ENCODE assay signal across 14 cellular contexts in the genomic region with DNA sequence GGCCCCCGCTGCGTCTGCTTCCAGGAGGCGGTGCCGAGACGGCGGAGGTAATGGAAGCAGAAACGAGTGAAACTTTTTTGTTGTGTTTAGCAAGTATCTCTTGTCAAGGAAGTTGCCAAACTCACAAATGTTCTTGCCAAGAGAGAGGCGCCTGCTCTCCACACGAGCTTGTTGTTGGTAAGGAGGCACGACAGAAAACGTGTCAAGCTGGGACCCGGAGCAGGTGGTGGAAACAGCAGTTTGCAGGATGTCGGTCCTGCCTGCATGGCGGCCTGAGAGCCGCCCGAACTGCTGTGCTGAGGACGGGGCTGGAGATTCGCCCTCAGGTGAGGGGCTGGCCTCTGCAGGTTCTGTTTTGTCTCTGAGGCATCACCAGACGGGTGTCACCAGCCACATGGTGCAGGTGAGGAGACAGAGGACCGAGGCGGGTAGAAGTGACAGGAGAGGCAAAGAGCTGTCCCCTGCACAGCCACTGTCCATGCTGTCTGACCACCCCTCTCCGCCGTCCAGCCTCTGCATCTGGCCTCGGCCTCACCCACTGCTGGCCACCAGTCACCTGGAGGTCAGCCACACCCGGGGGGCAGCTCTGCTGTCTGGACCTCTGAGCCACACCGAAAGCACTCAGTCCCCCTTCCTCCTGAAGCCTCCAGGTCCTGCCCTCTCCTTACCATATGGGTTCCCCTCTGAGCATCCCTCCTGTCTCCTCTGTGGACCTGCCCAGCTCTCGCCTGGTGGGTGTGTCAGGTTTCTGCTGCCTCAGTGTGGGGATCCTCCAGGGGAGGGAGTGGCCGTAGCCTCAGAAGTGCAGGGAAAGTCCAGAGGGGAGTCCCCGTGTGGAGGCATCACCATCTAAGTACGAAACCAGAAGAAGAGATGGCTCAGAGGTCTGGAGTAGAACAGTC.
DNase-seq lines count a peak whose midpoint lies in the region; ATAC-seq, FAIRE-seq and TF ChIP-seq lines count a peak whose summit lies in the region.
"Had no signal": no experiment of that assay in that cellular context is flagged by ENCODE, and none has a peak within 500 bp of the region (broad histone marks: within the 10 kb centered on the region; RNA-seq: fewer than 3 reads in every experiment).

No MANE protein-coding gene starts in this region.

- no peak overlapping the region for H2AFZ ChIP-seq in GM12878 (ENCODE audit: control insufficient read depth, low read depth, low read length)

- no peaks in the 10 kb centered on the region for H3K79me2 ChIP-seq in GM12878 (ENCODE audit: control insufficient read depth, insufficient read depth, low read length)

- DNase-seq in T47D (ENCODE audit: low read depth in 1 of 2, low spot score in 1 of 2) (peak; percentile 17 to 55), MCF 10A (ENCODE audit: unreplicated experiment) (no peak), GM12878 (ENCODE audit: low read depth, low spot score) (peak; percentile 3), mesothelial cell of epicardium (ENCODE audit: low spot score in 2 of 2, unreplicated experiment in 2 of 2) (peak in 1 of 2 experiments; percentile 20), suprapubic skin (ENCODE audit: low spot score in 2 of 2) (no peak), T1000 (lab: John Stamatoyannopoulos, UW) (no peak)
- DNase-seq in T-helper 2 cell treated with Interferon-gamma antibody and Interleukin-4, amounts not matched to agents 5 μg/mL and 100 μg/mL, for 36 hours (ENCODE audit: low spot score): no peak
- DNase-seq: body of pancreas; esophagus squamous epithelium; NCI-H1417; NK-92 treated with Interleukin-12 subunit alpha and Interleukin-12 subunit beta, amount 100 ng/mL, for 24 hours had no signal

- no peak for TF ChIP-seq RAD21 in GM12878 (IDR thresholded peaks at IDR 0.05; ENCODE audit: insufficient read depth, low read depth, low read length)

- H3K4me1 Mint-ChIP-seq in MCF 10A (ENCODE audit: insufficient read depth, unreplicated experiment): no peaks in the 10 kb centered on the region
- H3K4me1 Mint-ChIP-seq in mesothelial cell of epicardium: peaks cover 11% of the 10 kb centered on the region
- H3K4me1 Mint-ChIP-seq in T-helper 2 cell treated with Interferon-gamma antibody and Interleukin-4, amounts not matched to agents 5 μg/mL and 100 μg/mL, for 36 hours (ENCODE audit: low read depth): no peaks in the 10 kb centered on the region

- 27% methylated on average over 28 of the region's 30 CpGs for WGBS in GM12878 (ENCODE audit: insufficient coverage, insufficient replicate concordance, low lambda C conversion rate, missing lambda C conversion rate)
- 28% methylated on average over 29 of the region's 30 CpGs for WGBS in suprapubic skin

- no peaks in the 10 kb centered on the region for H3K9me3 ChIP-seq in GM12878 (replicated peaks; ENCODE audit: control insufficient read depth, insufficient read depth, low read length)
- H3K9me3 ChIP-seq in suprapubic skin: no peaks in the 10 kb centered on the region
- H3K9me3 ChIP-seq: body of pancreas, esophagus squamous epithelium, left lung, right atrium auricular region had no signal

- no peak overlapping the region for H3K4me2 ChIP-seq in GM12878 (ENCODE audit: control insufficient read depth, insufficient read depth)

- SMC1A ChIA-PET in GM12878 (lab: Charles Lee; ENCODE audit: uncharacterized antibody, unreplicated experiment): no interaction called here

- peak; percentile 85 for ATAC-seq in GM12878
- ATAC-seq in HG03039 (IDR thresholded peaks at IDR 0.05; ENCODE audit: unreplicated experiment): no peak
- ATAC-seq: body of pancreas, left lung had no signal

- no peak overlapping the region for H3K9ac ChIP-seq in GM12878 (ENCODE audit: control insufficient read depth, insufficient read depth, low read length)

- no peak overlapping the region for H3K27ac ChIP-seq in GM12878 (ENCODE audit: control insufficient read depth, insufficient read depth)
- no peak overlapping the region for H3K27ac ChIP-seq in suprapubic skin
- H3K27ac ChIP-seq: body of pancreas, left lung, right atrium auricular region had no signal

- POLR2A ChIA-PET in MCF 10A (lab: Yijun Ruan, JAX): no interaction called here
- POLR2A ChIA-PET in GM12878 (lab: Charles Lee): no interaction called here

- no peaks in the 10 kb centered on the region for H3K4me1 ChIP-seq in GM12878 (ENCODE audit: control insufficient read depth, insufficient read depth, low read length)
- peaks cover 23% of the 10 kb centered on the region for H3K4me1 ChIP-seq in suprapubic skin
- H3K4me1 ChIP-seq: left lung had no signal

- BruUV-seq in MCF 10A (replicated peaks; lab: Mats Ljungman, UMichigan) (no TSS peak), GM12878 (replicated peaks; lab: Mats Ljungman, UMichigan) (no TSS peak)

- no peak for TF ChIP-seq CTCF in MCF 10A (IDR thresholded peaks at IDR 0.05; ENCODE audit: unreplicated experiment)
- TF ChIP-seq CTCF in GM12878 (IDR thresholded peaks at IDR 0.05 in 2 of 3, conservative IDR thresholded peaks at IDR 0.05 in 1 of 3; ENCODE audit: control insufficient read depth in 2 of 3, extremely low read depth in 1 of 3, insufficient read depth in 1 of 3, low read depth in 3 of 3, low read length in 3 of 3): no peak
- no peak for TF ChIP-seq CTCF in mesothelial cell of epicardium (IDR thresholded peaks at IDR 0.05; ENCODE audit: unreplicated experiment)
- no peak for TF ChIP-seq CTCF in suprapubic skin (IDR thresholded peaks at IDR 0.05)

- H3K9me3 Mint-ChIP-seq in MCF 10A (ENCODE audit: unreplicated experiment): no peaks in the 10 kb centered on the region
- H3K9me3 Mint-ChIP-seq in mesothelial cell of epicardium: no peaks in the 10 kb centered on the region
- no peaks in the 10 kb centered on the region for H3K9me3 Mint-ChIP-seq in T-helper 2 cell treated with Interferon-gamma antibody and Interleukin-4, amounts not matched to agents 5 μg/mL and 100 μg/mL, for 36 hours

- TF ChIP-seq POLR2A in GM12878 (IDR thresholded peaks at IDR 0.05; ENCODE audit: low read depth, low read length) (no peak), suprapubic skin (IDR thresholded peaks at IDR 0.05) (no peak)

- H3K4me3 Mint-ChIP-seq in MCF 10A (ENCODE audit: unreplicated experiment) (no peak overlapping the region), mesothelial cell of epicardium (peak overlapping the region; percentile 24)
- H3K4me3 Mint-ChIP-seq in T-helper 2 cell treated with Interferon-gamma antibody and Interleukin-4, amounts not matched to agents 5 μg/mL and 100 μg/mL, for 36 hours: no peak overlapping the region

- in situ Hi-C loops in T47D (cut with HindIII; ENCODE audit: low pct_unique_long_range_greater_than_20kb, low sequenced_read_pairs) (no loop called here), GM12878 (cut with MboI) (no loop called here)

- intact Hi-C loops in MCF 10A (cut with micrococcal nuclease): no loop called here
- intact Hi-C loops in GM12878 (cut with micrococcal nuclease; ENCODE audit: unreplicated experiment): no loop called here

- no peaks in the 10 kb centered on the region for H3K27me3 Mint-ChIP-seq in MCF 10A (ENCODE audit: insufficient read depth, unreplicated experiment)
- peaks cover 53% of the 10 kb centered on the region for H3K27me3 Mint-ChIP-seq in mesothelial cell of epicardium (ENCODE audit: low read depth)
- no peaks in the 10 kb centered on the region for H3K27me3 Mint-ChIP-seq in T-helper 2 cell treated with Interferon-gamma antibody and Interleukin-4, amounts not matched to agents 5 μg/mL and 100 μg/mL, for 36 hours (ENCODE audit: low read depth)

- H3K27me3 ChIP-seq in GM12878 (replicated peaks in 1 of 2; ENCODE audit: control insufficient read depth in 2 of 2, insufficient read depth in 2 of 2, low read length in 1 of 2) (no peaks in the 10 kb centered on the region; a peak in 2 of 4 replicates), suprapubic skin (peaks cover 90% of the 10 kb centered on the region)
- H3K27me3 ChIP-seq: body of pancreas, right atrium auricular region had no signal

- H3K4me3 ChIP-seq in GM12878: no peak overlapping the region
- H3K4me3 ChIP-seq in suprapubic skin: peak overlapping the region; percentile 22
- H3K4me3 ChIP-seq: body of pancreas, left lung, right atrium auricular region had no signal

- H3K27ac Mint-ChIP-seq in MCF 10A (ENCODE audit: low read depth, unreplicated experiment): no peak overlapping the region
- no peak overlapping the region for H3K27ac Mint-ChIP-seq in mesothelial cell of epicardium
- H3K27ac Mint-ChIP-seq in T-helper 2 cell treated with Interferon-gamma antibody and Interleukin-4, amounts not matched to agents 5 μg/mL and 100 μg/mL, for 36 hours: no peak overlapping the region

- no peak for TF ChIP-seq EP300 in GM12878 (IDR thresholded peaks at IDR 0.05; ENCODE audit: borderline replicate concordance in 1 of 2, control insufficient read depth in 1 of 2, low read depth in 2 of 2, low read length in 2 of 2)
- no peak for TF ChIP-seq EP300 in suprapubic skin (IDR thresholded peaks at IDR 0.05)

- CTCF ChIA-PET in MCF 10A (lab: Yijun Ruan, JAX) (no interaction called here), GM12878 (lab: Yijun Ruan, JAX) (no interaction called here)

- no peaks in the 10 kb centered on the region for H4K20me1 ChIP-seq in GM12878 (ENCODE audit: control insufficient read depth, insufficient read depth)

- H3K36me3 Mint-ChIP-seq in MCF 10A (ENCODE audit: insufficient read depth, unreplicated experiment): no peaks in the 10 kb centered on the region
- no peaks in the 10 kb centered on the region for H3K36me3 Mint-ChIP-seq in mesothelial cell of epicardium
- no peaks in the 10 kb centered on the region for H3K36me3 Mint-ChIP-seq in T-helper 2 cell treated with Interferon-gamma antibody and Interleukin-4, amounts not matched to agents 5 μg/mL and 100 μg/mL, for 36 hours (ENCODE audit: low read depth)

- RAD21 ChIA-PET in GM12878 (lab: Charles Lee; ENCODE audit: unreplicated experiment): interaction anchor here (0.6 kb wide), 1 partner anchor 1207 kb away, joined by 3 read pairs; no protein-coding TSS in a partner anchor

- H3K36me3 ChIP-seq in GM12878 (ENCODE audit: control insufficient read depth in 2 of 2, insufficient read depth in 2 of 2, low read length in 1 of 2) (no peaks in the 10 kb centered on the region), suprapubic skin (no peaks in the 10 kb centered on the region)
- H3K36me3 ChIP-seq: esophagus squamous epithelium, left lung, right atrium auricular region had no signal

- FAIRE-seq in GM12878 (lab: Jason Lieb, UNC): no peak

TF ChIP-seq in GM12878, 131 proteins besides CTCF, POLR2A, EP300 and RAD21 (continues in another document):
- TF ChIP-seq BCL11A (IDR thresholded peaks at IDR 0.05; ENCODE audit: low read depth, low read length) (no peak), WRNIP1 (IDR thresholded peaks at IDR 0.05; ENCODE audit: borderline replicate concordance, low read depth, low read length) (no peak), CHD4 (IDR thresholded peaks at IDR 0.05) (no peak), SREBF1 (IDR thresholded peaks at IDR 0.05; ENCODE audit: low read length) (no peak), JUNB (IDR thresholded peaks at IDR 0.05) (no peak), RAD51 (IDR thresholded peaks at IDR 0.05) (no peak), YBX1 (IDR thresholded peaks at IDR 0.05) (no peak), NFIC (IDR thresholded peaks at IDR 0.05; ENCODE audit: low read depth, low read length) (no peak), NR2C1 (IDR thresholded peaks at IDR 0.05) (no peak)

Comparison
In these comparisons a context has a peak if more than half of its experiments do, and no peak if none do; other contexts are left out.
1. DNase-seq: peak in T47D (2 of 2) and GM12878 (single experiment); none in MCF 10A (single experiment), suprapubic skin (0 of 2), T-helper 2 cell treated with Interferon-gamma antibody and Interleukin-4, amounts not matched to agents 5 μg/mL and 100 μg/mL, for 36 hours (single experiment) and T1000 (single experiment).